9 cellular contexts compared by ENCODE assay signal in the genomic region with DNA sequence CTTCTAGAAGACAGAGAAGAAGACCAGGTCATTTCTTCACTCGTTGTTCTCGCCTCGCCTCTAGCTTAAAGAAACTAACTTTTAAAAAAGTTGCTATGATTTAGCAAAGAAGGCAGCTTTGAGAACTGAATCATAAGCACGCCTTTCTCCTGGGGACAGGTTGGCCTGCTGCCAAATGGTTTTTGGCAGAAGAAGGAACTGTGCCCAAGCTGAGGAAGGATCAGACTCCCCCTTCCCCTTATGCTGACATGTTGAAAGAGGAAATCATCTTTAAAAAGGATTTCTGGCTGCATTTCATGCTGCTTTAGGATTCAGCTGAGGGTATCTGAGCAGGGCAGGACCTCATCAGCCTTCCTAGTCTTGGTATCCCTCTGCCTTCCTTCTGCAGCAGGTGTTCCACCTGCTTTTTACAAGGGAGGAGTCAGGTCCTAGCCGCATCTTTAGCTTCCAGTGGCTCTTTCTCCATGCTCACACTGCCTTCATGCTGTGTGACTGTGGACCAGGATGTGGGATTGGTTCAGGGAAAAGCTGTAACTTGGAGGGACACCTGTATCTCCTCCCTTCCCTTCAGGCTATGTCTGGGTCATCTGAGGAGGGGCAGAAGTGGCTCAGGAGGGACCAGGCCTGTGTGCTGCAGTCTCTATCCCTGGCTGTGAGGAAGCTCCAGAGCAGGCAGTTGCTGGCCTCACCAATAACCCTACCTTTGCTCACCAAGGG.
DNase-seq lines count a peak whose midpoint lies in the region; ATAC-seq, FAIRE-seq and TF ChIP-seq lines count a peak whose summit lies in the region.
"Had no signal": no experiment of that assay in that cellular context is flagged by ENCODE, and none has a peak within 500 bp of the region (broad histone marks: within the 10 kb centered on the region; RNA-seq: fewer than 3 reads in every experiment).

No MANE protein-coding gene starts in this region.

- TF ChIP-seq CTCF in astrocyte of the cerebellum (IDR thresholded peaks at IDR 0.05; ENCODE audit: low read depth, low read length, missing control alignments): no peak

- ATAC-seq in HG02970 (IDR thresholded peaks at IDR 0.05; ENCODE audit: low FRiP score, unreplicated experiment) (no peak), HG03095 (IDR thresholded peaks at IDR 0.05; ENCODE audit: unreplicated experiment) (no peak), HG02884 (IDR thresholded peaks at IDR 0.05; ENCODE audit: unreplicated experiment) (no peak)

- H3K27ac ChIP-seq in layer of hippocampus (ENCODE audit: low read depth, low read length): peak overlapping the region; percentile 58

- DNase-seq in NCI-H345 (lab: John Stamatoyannopoulos, UW): peak; percentile 32
- DNase-seq in NCI-H345 treated with DMSO at 0.1 percent for 48 hours (lab: John Stamatoyannopoulos, UW; ENCODE audit: unreplicated experiment): no peak
- DNase-seq in astrocyte of the cerebellum (ENCODE audit: low read depth): peak; percentile 68
- DNase-seq in urothelium cell line (ENCODE audit: low spot score): peak; percentile 52
- DNase-seq: DND-41 had no signal

- in situ Hi-C loops in astrocyte of the cerebellum (cut with HindIII; ENCODE audit: low sequenced_read_pairs): no loop called here

- H3K4me3 ChIP-seq in astrocyte of the cerebellum (ENCODE audit: low read depth, low read length): no peak overlapping the region

- no peaks in the 10 kb centered on the region for H3K27me3 ChIP-seq in layer of hippocampus (ENCODE audit: control insufficient read depth, insufficient read depth, low read length)

- no peak for FAIRE-seq in urothelium cell line (lab: Jason Lieb, UNC)
